ENCODE assay signal across 8 cellular contexts in genomic region chr11:66080055-66080817, GRCh38. TPM values are rescaled to one million over a fixed set of nuclear protein-coding genes. Genes with fewer than 3 reads are reported as not detected.
DNase-seq lines count a peak whose midpoint lies in the region; ATAC-seq and TF ChIP-seq lines count a peak whose summit lies in the region.

No MANE protein-coding gene starts in this region.

- peaks cover 98% of the 10 kb centered on the region for H3K79me2 ChIP-seq in smooth muscle cell (ENCODE audit: low read depth)

- TF ChIP-seq EP300 in esophagus muscularis mucosa (IDR thresholded peaks at IDR 0.05), result no peak

- WGBS in esophagus muscularis mucosa, result 55% methylated on average over 9 of the region's 9 CpGs
- 62% methylated on average over 9 of the region's 9 CpGs for WGBS in smooth muscle cell (ENCODE audit: low lambda C conversion rate)

- peaks cover 52 to 71% (median 58%) of the 10 kb centered on the region in 4 donors for H3K4me1 ChIP-seq in esophagus muscularis mucosa
- H3K4me1 ChIP-seq in smooth muscle cell (ENCODE audit: low read depth), result peaks cover 42% of the 10 kb centered on the region

- no peaks in the 10 kb centered on the region for H3K9me3 Mint-ChIP-seq in activated CD8-positive, alpha-beta T cell treated with anti-CD3 and anti-CD28 coated beads, Interleukin-2, amount 10 ng/mL, durations not matched to agents 7 days and 5 days (ENCODE audit: insufficient read depth)

- H3K27ac ChIP-seq in esophagus muscularis mucosa (replicated peaks in 1 of 4), result peak overlapping the region; percentile 40 to 58 (median 48)
- peak overlapping the region; percentile 87 for H3K27ac ChIP-seq in smooth muscle cell (ENCODE audit: low read depth)

- POLR2A ChIA-PET in activated CD8-positive, alpha-beta T cell treated with anti-CD3 and anti-CD28 coated beads, Interleukin-2, amount 10 ng/mL, durations not matched to agents 7 days and 5 days (lab: Charles Lee), result interaction anchor here (0.6 to 2.1 kb wide), 7 partner anchors 9 to 188 kb away, joined by 3 to 11 read pairs (median 5); partner anchors contain the start of genes BANF1, EIF1AD, RAB1B and SF3B2

- H3K27me3 ChIP-seq in esophagus muscularis mucosa (no peaks in the 10 kb centered on the region), smooth muscle cell (ENCODE audit: low read depth) (no peaks in the 10 kb centered on the region)

- DNase-seq in activated CD4-positive, CD25-positive, alpha-beta regulatory T cell (lab: John Stamatoyannopoulos, UW), result peak in 3 of 4 experiments; percentile 13 to 59 (median 56)
- no peak for DNase-seq in activated CD4-positive, CD25-positive, alpha-beta regulatory T cell treated with anti-CD3 and anti-CD28 coated beads, Interleukin-2, amount 50 U/mL, for 72 hours
- peak; percentile 66 for DNase-seq in activated CD8-positive, alpha-beta T cell treated with anti-CD3 and anti-CD28 coated beads, Interleukin-2, amount 10 ng/mL, durations not matched to agents 7 days and 5 days
- DNase-seq in esophagus muscularis mucosa (ENCODE audit: extremely low spot score), result no peak
- no peak for DNase-seq in smooth muscle cell (lab: John Stamatoyannopoulos, UW; ENCODE audit: unreplicated experiment)
- DNase-seq in NCI-H446 (lab: John Stamatoyannopoulos, UW), result no peak

- no peaks in the 10 kb centered on the region for H3K9me3 ChIP-seq in esophagus muscularis mucosa
- H3K9me3 ChIP-seq in smooth muscle cell (replicated peaks; ENCODE audit: low read depth), result no peaks in the 10 kb centered on the region

- H3K27ac Mint-ChIP-seq in activated CD8-positive, alpha-beta T cell treated with anti-CD3 and anti-CD28 coated beads, Interleukin-2, amount 10 ng/mL, durations not matched to agents 7 days and 5 days, result peak overlapping the region; percentile 98

- peaks cover 67% of the 10 kb centered on the region for H3K4me1 Mint-ChIP-seq in activated CD8-positive, alpha-beta T cell treated with anti-CD3 and anti-CD28 coated beads, Interleukin-2, amount 10 ng/mL, durations not matched to agents 7 days and 5 days (ENCODE audit: low read depth)

- no peak for TF ChIP-seq CTCF in esophagus muscularis mucosa (IDR thresholded peaks at IDR 0.05)
- no peak for TF ChIP-seq CTCF in smooth muscle cell (IDR thresholded peaks at IDR 0.05; ENCODE audit: borderline replicate concordance, insufficient read depth, poor library complexity, severe bottlenecking)

- peak overlapping the region; percentile 84 for H3K4me3 Mint-ChIP-seq in activated CD8-positive, alpha-beta T cell treated with anti-CD3 and anti-CD28 coated beads, Interleukin-2, amount 10 ng/mL, durations not matched to agents 7 days and 5 days

- CTCF ChIA-PET in activated CD8-positive, alpha-beta T cell treated with anti-CD3 and anti-CD28 coated beads, Interleukin-2, amount 10 ng/mL, durations not matched to agents 7 days and 5 days (lab: Charles Lee), result interaction anchor here (0.9 to 6.6 kb wide), 12 partner anchors 11 to 179 kb away, joined by 3 to 88 read pairs (median 6); partner anchors contain the start of gene PACS1

- peaks cover 76% of the 10 kb centered on the region for H4K20me1 ChIP-seq in smooth muscle cell (ENCODE audit: low read depth)

- intact Hi-C loops in esophagus muscularis mucosa (cut with DNase I), result no loop called here

- ATAC-seq in activated CD8-positive, alpha-beta T cell treated with anti-CD3 and anti-CD28 coated beads, Interleukin-2, amount 10 ng/mL, durations not matched to agents 7 days and 5 days, result peak; percentile 47
- ATAC-seq in HG03095 (IDR thresholded peaks at IDR 0.05; ENCODE audit: unreplicated experiment) (no peak), HG03342 (IDR thresholded peaks at IDR 0.05; ENCODE audit: unreplicated experiment) (no peak)

- H3K4me3 ChIP-seq in esophagus muscularis mucosa, result no peak overlapping the region
- no peak overlapping the region for H3K4me3 ChIP-seq in smooth muscle cell

- H3K4me2 ChIP-seq in smooth muscle cell, result peak overlapping the region; percentile 65

- H3F3A ChIP-seq in smooth muscle cell (ENCODE audit: low read depth), result peaks cover 35% of the 10 kb centered on the region

- H2AFZ ChIP-seq in smooth muscle cell (ENCODE audit: low read depth), result no peak overlapping the region

- H3K9ac ChIP-seq in smooth muscle cell (ENCODE audit: low read depth), result peak overlapping the region; percentile 48

- H3K36me3 Mint-ChIP-seq in activated CD8-positive, alpha-beta T cell treated with anti-CD3 and anti-CD28 coated beads, Interleukin-2, amount 10 ng/mL, durations not matched to agents 7 days and 5 days (ENCODE audit: low read depth), result peaks cover 42% of the 10 kb centered on the region

- no peaks in the 10 kb centered on the region for H3K27me3 Mint-ChIP-seq in activated CD8-positive, alpha-beta T cell treated with anti-CD3 and anti-CD28 coated beads, Interleukin-2, amount 10 ng/mL, durations not matched to agents 7 days and 5 days (ENCODE audit: low read depth)

- TF ChIP-seq POLR2A in esophagus muscularis mucosa (IDR thresholded peaks at IDR 0.05; ENCODE audit: low read depth), result no peak

- H3K36me3 ChIP-seq in esophagus muscularis mucosa, result peaks cover 0 to 7% (median 5%) of the 10 kb centered on the region in 4 donors
- no peaks in the 10 kb centered on the region for H3K36me3 ChIP-seq in smooth muscle cell (ENCODE audit: low read depth)

RNA-seq across cellular contexts. Expression of gene PACS1, which starts 10.2 kb away (rescaled TPM):
- total RNA-seq in activated CD8-positive, alpha-beta T cell treated with anti-CD3 and anti-CD28 coated beads, Interleukin-2, amount 10 ng/mL, durations not matched to agents 7 days and 5 days, result 10 to 100 TPM; 84.6 to 91.6 TPM
- 10 to 100 TPM; 37.1 to 97.8 (median 54.3) TPM for total RNA-seq in esophagus muscularis mucosa
- 48.0 and 87.6 TPM in 2 replicates for total RNA-seq in smooth muscle cell
- 139 and 140 TPM in 2 replicates for polyA plus RNA-seq in smooth muscle cell

RNA-seq across cellular contexts. Expression of gene SF3B2, which starts 28.1 kb away (rescaled TPM):
- 100 to 1,000 TPM; 241 to 253 TPM for total RNA-seq in activated CD8-positive, alpha-beta T cell treated with anti-CD3 and anti-CD28 coated beads, Interleukin-2, amount 10 ng/mL, durations not matched to agents 7 days and 5 days
- total RNA-seq in esophagus muscularis mucosa (100 to 1,000 TPM; 117 to 160 (median 137) TPM), smooth muscle cell (104 and 125 TPM in 2 replicates)
- polyA plus RNA-seq in smooth muscle cell, result 182 and 203 TPM in 2 replicates

RNA-seq across cellular contexts. Expression of gene GAL3ST3, which starts 31.3 kb away (rescaled TPM):
- not detected for total RNA-seq in activated CD8-positive, alpha-beta T cell treated with anti-CD3 and anti-CD28 coated beads, Interleukin-2, amount 10 ng/mL, durations not matched to agents 7 days and 5 days
- 1 to 10 TPM in 3 of 4 donors, under 1 TPM in 1; 0.83 to 7.4 (median 3.3) TPM for total RNA-seq in esophagus muscularis mucosa
- 0.27 TPM in 1 of 2 replicates, not detected in the other for total RNA-seq in smooth muscle cell
- 0.23 TPM in 1 of 2 replicates, not detected in the other for polyA plus RNA-seq in smooth muscle cell

RNA-seq across cellular contexts. Expression of gene CATSPER1, which starts 54.0 kb away (rescaled TPM):
- not detected for total RNA-seq in activated CD8-positive, alpha-beta T cell treated with anti-CD3 and anti-CD28 coated beads, Interleukin-2, amount 10 ng/mL, durations not matched to agents 7 days and 5 days
- total RNA-seq in esophagus muscularis mucosa (under 1 TPM in 1 of 4 donors, not detected in 3; 0.52 TPM), smooth muscle cell (not detected in 2 replicates)
- 0.55 and 1.7 TPM in 2 replicates for polyA plus RNA-seq in smooth muscle cell

Comparison
In these comparisons a context has a peak if more than half of its experiments do, and no peak if none do; other contexts are left out.
1. DNase-seq: peak in activated CD4-positive, CD25-positive, alpha-beta regulatory T cell (3 of 4) and activated CD8-positive, alpha-beta T cell treated with anti-CD3 and anti-CD28 coated beads, Interleukin-2, amount 10 ng/mL, durations not matched to agents 7 days and 5 days (single experiment); none in activated CD4-positive, CD25-positive, alpha-beta regulatory T cell treated with anti-CD3 and anti-CD28 coated beads, Interleukin-2, amount 50 U/mL, for 72 hours (single experiment), esophagus muscularis mucosa (single experiment), smooth muscle cell (single experiment) and NCI-H446 (0 of 2).